Comparison of ENCODE assay signal across 8 cellular contexts in the genomic region with DNA sequence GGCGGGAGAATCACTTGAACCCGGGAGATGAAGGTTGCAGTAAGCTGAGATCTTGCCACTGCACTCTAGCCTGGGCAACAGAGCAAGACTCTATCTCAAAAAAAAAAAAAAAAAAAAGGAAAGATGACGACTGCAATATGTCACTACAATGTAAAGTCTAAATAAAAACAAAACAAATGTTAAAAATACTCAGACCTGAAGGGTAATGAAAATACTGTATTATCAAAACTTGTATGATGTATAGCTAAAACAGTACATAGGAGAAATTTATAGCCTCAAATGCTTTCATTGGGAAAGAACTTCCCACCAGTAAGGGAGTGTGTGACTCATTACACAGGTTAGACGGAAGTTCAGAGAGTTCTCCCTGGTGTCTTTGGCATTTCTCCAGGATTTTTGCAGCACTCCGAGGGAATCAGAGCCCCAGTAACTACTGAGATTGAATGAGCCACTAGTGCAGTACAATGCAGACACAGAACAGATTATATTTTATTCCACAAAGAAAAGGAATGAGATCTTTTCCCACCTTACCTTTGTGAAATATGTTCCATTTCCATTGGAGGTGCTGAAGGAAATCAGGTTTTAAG. TPM values are rescaled to one million over a fixed set of nuclear protein-coding genes. Genes with fewer than 3 reads are reported as not detected.
DNase-seq lines count a peak whose midpoint lies in the region; ATAC-seq and TF ChIP-seq lines count a peak whose summit lies in the region.

No MANE protein-coding gene starts in this region.

- no peaks in the 10 kb centered on the region for H4K20me1 ChIP-seq in fibroblast of lung (ENCODE audit: control insufficient read depth, extremely low read depth, insufficient read depth, low read length)

- H3K9me3 ChIP-seq in HUES48 (ENCODE audit: control insufficient read depth, insufficient read depth, low read length): 0 out of 2 replicates have a peak, but pooled peaks cover 3% of the 10 kb centered on the region
- no peaks in the 10 kb centered on the region for H3K9me3 ChIP-seq in fibroblast of lung (ENCODE audit: control insufficient read depth, insufficient read depth, low read depth, low read length)

- H3K4me3 ChIP-seq in HUES48 (ENCODE audit: low read depth, low read length) (no peak overlapping the region), fibroblast of lung (replicated peaks in 1 of 4; ENCODE audit: control extremely low read depth in 1 of 4, insufficient read depth in 1 of 4, low read depth in 3 of 4, low read length in 4 of 4) (no peak overlapping the region), skeletal muscle cell (ENCODE audit: low read depth, low read length) (no peak overlapping the region), H7 (ENCODE audit: insufficient read depth, low read depth, low read length) (no peak overlapping the region)

- H3K4me1 ChIP-seq in HUES48 (ENCODE audit: control insufficient read depth, insufficient read depth, low read length): no peaks in the 10 kb centered on the region
- no peaks in the 10 kb centered on the region for H3K4me1 ChIP-seq in fibroblast of lung (ENCODE audit: control insufficient read depth, extremely low read depth, insufficient read depth, low read length)

- H3K27ac ChIP-seq in HUES48 (ENCODE audit: low read depth, low read length) (peak overlapping the region; percentile 69), fibroblast of lung (ENCODE audit: insufficient read depth, low read length) (no peak overlapping the region)

- H3K9ac ChIP-seq in HUES48 (ENCODE audit: low read depth, low read length) (no peak overlapping the region), fibroblast of lung (ENCODE audit: insufficient read depth, low read length) (no peak overlapping the region)

- H3K79me2 ChIP-seq in fibroblast of lung (ENCODE audit: control insufficient read depth, insufficient read depth, low read length): no peaks in the 10 kb centered on the region

- H3K36me3 ChIP-seq in HUES48 (ENCODE audit: control insufficient read depth, insufficient read depth, low read length) (no peaks in the 10 kb centered on the region), fibroblast of lung (ENCODE audit: control insufficient read depth, insufficient read depth, low read length) (no peaks in the 10 kb centered on the region), H7 (replicated peaks; ENCODE audit: control insufficient read depth, insufficient read depth, low read length) (no peaks in the 10 kb centered on the region)

- no peaks in the 10 kb centered on the region for H3K27me3 ChIP-seq in HUES48 (ENCODE audit: control insufficient read depth, insufficient read depth, low read length)
- H3K27me3 ChIP-seq in fibroblast of lung (ENCODE audit: control insufficient read depth, insufficient read depth, low read length): no peaks in the 10 kb centered on the region
- no peaks in the 10 kb centered on the region for H3K27me3 ChIP-seq in H7 (ENCODE audit: control insufficient read depth, insufficient read depth, low read length)

- H3K4me2 ChIP-seq in fibroblast of lung (ENCODE audit: extremely low read depth, insufficient read depth, low read length): no peak overlapping the region

- no peak overlapping the region for H2AFZ ChIP-seq in fibroblast of lung (ENCODE audit: low read length)

- DNase-seq in NCI-H82 (lab: John Stamatoyannopoulos, UW) (peak; percentile 81), fibroblast of lung (ENCODE audit: low read depth in 2 of 2) (peak; percentile 71 to 86), skeletal muscle cell (ENCODE audit: low read depth) (peak; percentile 78), anterior cingulate cortex (lab: John Stamatoyannopoulos, UW) (no peak), H7 (no peak)

- ATAC-seq in GM18907 (IDR thresholded peaks at IDR 0.05; ENCODE audit: unreplicated experiment) (no peak), HG03439 (IDR thresholded peaks at IDR 0.05; ENCODE audit: unreplicated experiment) (no peak)

- TF ChIP-seq CTCF in fibroblast of lung (conservative IDR thresholded peaks at IDR 0.05 in 1 of 2, IDR thresholded peaks at IDR 0.05 in 1 of 2; ENCODE audit: low read depth in 1 of 2, low read length in 2 of 2): no peak

RNA-seq across cellular contexts. Expression of a gene that starts 12.5 kb away (rescaled TPM):
- total RNA-seq in fibroblast of lung: 22.1 and 31.4 TPM in 2 replicates
- 15.6 and 19.5 TPM in 2 replicates for polyA plus RNA-seq in fibroblast of lung
- polyA plus RNA-seq in fibroblast of lung (2012): 12.7 and 15.4 TPM in 2 replicates
- polyA minus RNA-seq in fibroblast of lung (ENCODE audit: low replicate concordance): 13.8 and 15.2 TPM in 2 replicates
- 17.5 and 23.9 TPM in 2 replicates for total RNA-seq in H7 (2014; rRNA removed; shearing (Covaris generic))

RNA-seq across cellular contexts. Expression of a gene that starts 25.0 kb away (rescaled TPM):
- total RNA-seq in fibroblast of lung: 5.4 and 10.6 TPM in 2 replicates
- polyA plus RNA-seq in fibroblast of lung: 15.0 and 50.2 TPM in 2 replicates
- polyA plus RNA-seq in fibroblast of lung (2012): 20.8 and 99.2 TPM in 2 replicates
- polyA minus RNA-seq in fibroblast of lung (ENCODE audit: low replicate concordance): 17.0 and 65.8 TPM in 2 replicates
- 44.2 and 45.6 TPM in 2 replicates for total RNA-seq in H7 (2014; rRNA removed; shearing (Covaris generic))

Comparison
In these comparisons a context has a peak if more than half of its experiments do, and no peak if none do; other contexts are left out.
1. DNase-seq: peak in NCI-H82 (single experiment), fibroblast of lung (2 of 2) and skeletal muscle cell (single experiment); none in anterior cingulate cortex (0 of 58) and H7 (single experiment).